4 cellular contexts compared by ENCODE assay signal in genomic region chr16:84216144-84216543, GRCh38.
TF ChIP-seq lines count a peak whose summit lies in the region.

No MANE protein-coding gene starts in this region.

TF ChIP-seq in HEK293, 187 proteins besides CTCF, POLR2A, EP300 and RAD21:
- peak; percentile 89 for TF ChIP-seq ZNF121 (tag by site-specific recombination; IDR thresholded peaks at IDR 0.05)

TF ChIP-seq in WTC11, 78 proteins besides CTCF, POLR2A, EP300 and RAD21:
- TF ChIP-seq ZNF121 (CRISPR knock-in tag; IDR thresholded peaks at IDR 0.05) = peak; percentile 54; the same call in 1 of the 2 replicates

TF ChIP-seq in K562, 482 proteins besides CTCF, POLR2A, EP300 and RAD21:
- peak; percentile 85 for TF ChIP-seq ZNF121 (CRISPR knock-in tag; conservative IDR thresholded peaks at IDR 0.05)

TF ChIP-seq in HepG2, 621 proteins besides CTCF, POLR2A, EP300 and RAD21:
- peak; percentile 56; the same call in 1 of the 2 replicates for TF ChIP-seq ZNF121 (CRISPR knock-in tag; IDR thresholded peaks at IDR 0.05)
